8 cellular contexts compared by ENCODE assay signal in the genomic region with DNA sequence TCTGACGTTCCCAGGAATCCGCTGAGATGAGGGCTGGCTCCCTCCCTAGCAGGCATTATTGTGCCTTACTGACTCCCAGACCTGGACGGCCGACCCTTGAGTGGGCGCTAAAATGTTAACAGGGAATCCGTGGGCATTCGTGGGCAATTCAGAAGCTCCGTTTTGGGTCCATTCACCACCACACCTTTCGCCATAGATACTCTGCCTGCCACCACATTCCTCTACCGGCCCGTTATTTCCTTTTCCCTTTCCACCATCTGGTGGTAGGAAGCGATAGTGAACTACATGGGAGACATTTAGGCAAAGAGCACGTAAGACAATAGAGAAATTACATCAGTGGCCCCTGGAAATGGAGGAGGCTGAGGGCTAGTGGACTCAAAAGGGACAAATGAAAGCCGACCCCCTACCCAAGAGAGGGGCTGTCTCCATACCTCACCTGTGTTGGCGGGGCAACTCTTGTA. TPM values are rescaled to one million over a fixed set of nuclear protein-coding genes. Genes with fewer than 3 reads are reported as not detected.
DNase-seq lines count a peak whose midpoint lies in the region; ATAC-seq and TF ChIP-seq lines count a peak whose summit lies in the region.

No MANE protein-coding gene starts in this region.

- H3K4me3 ChIP-seq in GM12875 (ENCODE audit: low read depth, low read length) = peak overlapping the region; percentile 55
- H3K4me3 ChIP-seq in epithelial cell of proximal tubule (ENCODE audit: low read depth, low read length) = peak overlapping the region; percentile 62
- H3K4me3 ChIP-seq in tibial nerve = peak overlapping the region; percentile 33 to 88 (median 52)

- WGBS in tibial nerve, 2 donors = 9 to 42% methylated on average over 13 to 15 of the region's 15 CpGs

- H3K4me1 ChIP-seq in tibial nerve = peaks cover 0 to 11% (median 0%) of the 10 kb centered on the region in 4 donors

- H3K27me3 Mint-ChIP-seq in activated B cell treated with CpG ODN at 0.5 μM for 24 hours = no peaks in the 10 kb centered on the region

- peak overlapping the region; percentile 83 for H3K4me3 Mint-ChIP-seq in activated B cell treated with CpG ODN at 0.5 μM for 24 hours

- CTCF ChIA-PET in activated B cell treated with CpG ODN at 0.5 μM for 24 hours (lab: Charles Lee) = interaction anchor here (1.0 to 2.8 kb wide), 6 partner anchors 39 to 295 kb away, joined by 3 to 20 read pairs (median 8); no protein-coding TSS in a partner anchor

- H3K36me3 ChIP-seq in tibial nerve = no peaks in the 10 kb centered on the region

- no peaks in the 10 kb centered on the region for H3K27me3 ChIP-seq in tibial nerve

- H3K27ac ChIP-seq in tibial nerve = peak overlapping the region; percentile 58 to 82 (median 68)

- no peaks in the 10 kb centered on the region for H3K9me3 Mint-ChIP-seq in activated B cell treated with CpG ODN at 0.5 μM for 24 hours

- TF ChIP-seq CTCF in GM12875 (IDR thresholded peaks at IDR 0.05; ENCODE audit: borderline replicate concordance, insufficient read depth, low read depth, low read length) (no peak), activated B cell treated with CpG ODN at 0.5 μM for 24 hours (IDR thresholded peaks at IDR 0.05) (no peak), epithelial cell of proximal tubule (conservative IDR thresholded peaks at IDR 0.05; ENCODE audit: low read depth, low read length) (peak; percentile 71), tibial nerve (IDR thresholded peaks at IDR 0.05) (peak; percentile 36 to 75 (median 40))

- POLR2A ChIA-PET in activated B cell treated with CpG ODN at 0.5 μM for 24 hours (lab: Charles Lee) = interaction anchor here (0.5 to 1.7 kb wide), 8 partner anchors 25 to 151 kb away, joined by 3 to 5 read pairs (median 4); no protein-coding TSS in a partner anchor

- peak in 1 of 2 donors; percentile 21 for TF ChIP-seq EP300 in tibial nerve (IDR thresholded peaks at IDR 0.05)

- intact Hi-C loops in activated B cell treated with CpG ODN at 0.5 μM for 24 hours (cut with micrococcal nuclease) = loop anchor here (1.0 kb wide), 6 partner anchors 16 to 344 kb away; no protein-coding TSS in a partner anchor

- no peak for TF ChIP-seq POLR2A in tibial nerve (IDR thresholded peaks at IDR 0.05)

- peak; percentile 26 for ATAC-seq in activated B cell treated with CpG ODN at 0.5 μM for 24 hours (ENCODE audit: low read depth)
- no peak for ATAC-seq in HG02852 (IDR thresholded peaks at IDR 0.05; ENCODE audit: unreplicated experiment)

- H3K4me1 Mint-ChIP-seq in activated B cell treated with CpG ODN at 0.5 μM for 24 hours = peaks cover 33% of the 10 kb centered on the region

- peak overlapping the region; percentile 76 for H3K27ac Mint-ChIP-seq in activated B cell treated with CpG ODN at 0.5 μM for 24 hours

- peaks cover 2% of the 10 kb centered on the region for H3K36me3 Mint-ChIP-seq in activated B cell treated with CpG ODN at 0.5 μM for 24 hours (ENCODE audit: low read depth)

- no peaks in the 10 kb centered on the region for H3K9me3 ChIP-seq in tibial nerve

- DNase-seq in AG08396 (ENCODE audit: low spot score) (peak; percentile 71), NCI-H2171 (lab: John Stamatoyannopoulos, UW) (peak; percentile 12), activated B cell treated with CpG ODN at 0.5 μM for 24 hours (no peak), epithelial cell of proximal tubule (ENCODE audit: low read depth) (no peak), midbrain (lab: John Stamatoyannopoulos, UW) (peak; percentile 53), tibial nerve (ENCODE audit: low spot score in 2 of 2) (peak in 1 of 2 donors; percentile 59)

RNA-seq across cellular contexts. Expression of gene SH3KBP1, which starts 1.0 kb away (rescaled TPM):
- total RNA-seq in activated B cell treated with CpG ODN at 0.5 μM for 24 hours = 86.3 and 101 TPM in 2 replicates
- total RNA-seq in epithelial cell of proximal tubule = 11.9 and 13.8 TPM in 2 replicates
- 10 to 100 TPM; 17.3 to 24.5 (median 20.9) TPM for total RNA-seq in tibial nerve

Comparison
In these comparisons a context has a peak if more than half of its experiments do, and no peak if none do; other contexts are left out.
1. DNase-seq: peak in AG08396 (single experiment), NCI-H2171 (single experiment) and midbrain (single experiment); none in activated B cell treated with CpG ODN at 0.5 μM for 24 hours (single experiment) and epithelial cell of proximal tubule (single experiment).
2. CTCF ChIP-seq: peak in epithelial cell of proximal tubule (single experiment) and tibial nerve (5 of 5); none in GM12875 (single experiment) and activated B cell treated with CpG ODN at 0.5 μM for 24 hours (single experiment).
3. Peak in every context shown above with its lines, with median percentiles within 50 percentile points of each other: H3K4me3 ChIP-seq.